In the genomic region with DNA sequence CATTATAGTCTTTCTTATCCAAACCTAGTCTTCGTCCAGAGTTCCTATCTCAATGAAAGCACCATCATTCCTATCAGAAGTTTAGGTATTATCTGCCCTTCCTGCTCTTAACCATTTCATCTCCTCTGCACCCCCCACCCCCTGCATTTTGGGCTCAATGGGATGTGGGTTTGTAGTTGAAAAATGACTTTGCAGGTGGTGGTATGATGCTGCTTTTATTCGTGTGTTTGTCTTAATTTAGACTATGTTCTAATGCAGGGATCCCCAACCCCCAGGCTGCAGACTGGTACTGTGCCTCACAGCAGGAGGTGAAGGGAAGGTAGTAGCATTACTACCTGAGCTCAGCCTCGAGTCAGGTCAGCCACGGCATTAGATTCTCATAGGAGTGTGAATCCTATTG, we compare ENCODE assay signal across 19 cellular contexts. TPM values are rescaled to one million over a fixed set of nuclear protein-coding genes. Genes with fewer than 3 reads are reported as not detected.
DNase-seq lines count a peak whose midpoint lies in the region; ATAC-seq and TF ChIP-seq lines count a peak whose summit lies in the region.
"Had no signal": no experiment of that assay in that cellular context is flagged by ENCODE, and none has a peak within 500 bp of the region (broad histone marks: within the 10 kb centered on the region; RNA-seq: fewer than 3 reads in every experiment).

No MANE protein-coding gene starts in this region.

- H3K79me2 ChIP-seq in DND-41 (ENCODE audit: insufficient read depth, low read length) (no peaks in the 10 kb centered on the region), OCI-LY1 (ENCODE audit: insufficient read depth, low read length) (no peaks in the 10 kb centered on the region)

- no peak overlapping the region; the same call in 1 of the 2 replicates for H2AFZ ChIP-seq in DND-41 (ENCODE audit: low read depth, low read length)
- H2AFZ ChIP-seq in OCI-LY1 (ENCODE audit: low read length): 0 out of 2 replicates have a peak overlapping the region, but pooled peaks have one; percentile 45

- H3K4me3 ChIP-seq in DND-41 (ENCODE audit: low read depth in 1 of 2, low read length in 2 of 2) (no peak overlapping the region), OCI-LY1 (ENCODE audit: low read depth, low read length, poor library complexity, severe bottlenecking) (no peak overlapping the region), esophagus squamous epithelium (no peak overlapping the region)

- H3F3A ChIP-seq in OCI-LY1 (ENCODE audit: insufficient read depth, low read length): no peaks in the 10 kb centered on the region

- H3K9me2 ChIP-seq in OCI-LY1 (ENCODE audit: low read depth, low read length): no peaks in the 10 kb centered on the region

- H3K9ac ChIP-seq in DND-41 (ENCODE audit: low read depth, low read length) (no peak overlapping the region), OCI-LY1 (ENCODE audit: low read length) (0 out of 2 replicates have a peak overlapping the region, but pooled peaks have one; percentile 1)

- peak; percentile 79 for ATAC-seq in DND-41 (ENCODE audit: insufficient read depth, low read depth)
- ATAC-seq in GM18519 (IDR thresholded peaks at IDR 0.05; ENCODE audit: low FRiP score, unreplicated experiment): peak; percentile 31
- ATAC-seq in HG02642 (IDR thresholded peaks at IDR 0.05; ENCODE audit: poor library complexity, unreplicated experiment): peak; percentile 45
- ATAC-seq in GM19467 (IDR thresholded peaks at IDR 0.05; ENCODE audit: unreplicated experiment): no peak
- ATAC-seq: HepG2, T-cell had no signal

- DNase-seq in DND-41 (peak; percentile 49), esophagus squamous epithelium (lab: John Stamatoyannopoulos, UW) (no peak), SIG-M5 (lab: John Stamatoyannopoulos, UW) (no peak)
- DNase-seq in stimulated activated CD4-positive, alpha-beta T cell treated with anti-CD3 and anti-CD28 coated beads, Interleukin-2, amount 100 ng/mL, for 48 hours: no peak
- DNase-seq: CD4-positive, CD25-positive, alpha-beta regulatory T cell; KG1; NCI-H1048; NCI-H1436 treated with DMSO at 0.1 percent for 48 hours; NCI-H2029 treated with DMSO at 0.1 percent for 48 hours; NCI-H2171 treated with DMSO at 0.1 percent for 48 hours; NCI-H446 treated with DMSO at 0.1 percent for 48 hours; NCI-H748 treated with DMSO at 0.1 percent for 48 hours; T-cell had no signal

- 66 to 75% methylated on average over 4 of the region's 4 CpGs for WGBS in esophagus squamous epithelium, 2 donors

- peaks cover 18% of the 10 kb centered on the region for H3K4me1 ChIP-seq in DND-41 (ENCODE audit: insufficient read depth, low read length)
- peaks cover 37% of the 10 kb centered on the region for H3K4me1 ChIP-seq in OCI-LY1 (ENCODE audit: insufficient read depth, low read length, severe bottlenecking)
- no peaks in the 10 kb centered on the region for H3K4me1 ChIP-seq in esophagus squamous epithelium

- peak overlapping the region; percentile 34 for H3K27ac ChIP-seq in DND-41 (ENCODE audit: low read length)
- peak overlapping the region; percentile 59 for H3K27ac ChIP-seq in OCI-LY1 (ENCODE audit: low read depth, low read length, poor library complexity, severe bottlenecking)
- H3K27ac ChIP-seq in esophagus squamous epithelium: no peak overlapping the region
- H3K27ac ChIP-seq: 22Rv1 had no signal

- H3K9me3 ChIP-seq in DND-41 (ENCODE audit: insufficient read depth, low read length, severe bottlenecking) (no peaks in the 10 kb centered on the region), OCI-LY1 (ENCODE audit: low read length) (no peaks in the 10 kb centered on the region), esophagus squamous epithelium (no peaks in the 10 kb centered on the region)

- no peaks in the 10 kb centered on the region for H4K20me1 ChIP-seq in DND-41 (ENCODE audit: insufficient read depth, low read length)
- H4K20me1 ChIP-seq in OCI-LY1 (ENCODE audit: insufficient read depth, low read length): no peaks in the 10 kb centered on the region

- intact Hi-C loops in esophagus squamous epithelium (cut with DNase I): no loop called here

- no peak for TF ChIP-seq POLR2A in esophagus squamous epithelium (IDR thresholded peaks at IDR 0.05)

- H3K27me3 ChIP-seq in DND-41 (ENCODE audit: insufficient read depth, low read length, poor library complexity): no peaks in the 10 kb centered on the region
- no peaks in the 10 kb centered on the region for H3K27me3 ChIP-seq in OCI-LY1 (ENCODE audit: insufficient read depth, low read length)
- no peaks in the 10 kb centered on the region for H3K27me3 ChIP-seq in esophagus squamous epithelium

- TF ChIP-seq CTCF in DND-41 (IDR thresholded peaks at IDR 0.05; ENCODE audit: borderline replicate concordance, extremely low read depth, low read length, poor library complexity, severe bottlenecking) (no peak), OCI-LY1 (IDR thresholded peaks at IDR 0.05; ENCODE audit: low read length) (no peak), esophagus squamous epithelium (IDR thresholded peaks at IDR 0.05) (no peak)

- H3K36me3 ChIP-seq in DND-41 (ENCODE audit: insufficient read depth, low read length): no peaks in the 10 kb centered on the region
- H3K36me3 ChIP-seq in OCI-LY1 (ENCODE audit: insufficient read depth, low read length): no peaks in the 10 kb centered on the region
- H3K36me3 ChIP-seq in esophagus squamous epithelium: no peaks in the 10 kb centered on the region

- H3K4me2 ChIP-seq in DND-41 (ENCODE audit: insufficient read depth, low read length): no peak overlapping the region
- H3K4me2 ChIP-seq in OCI-LY1 (ENCODE audit: low read length): peak overlapping the region; percentile 41

RNA-seq across cellular contexts. Expression of a gene that starts 49.4 kb away (rescaled TPM):
- total RNA-seq in esophagus squamous epithelium: 10 to 100 TPM in 2 of 4 donors, 1 to 10 TPM in 2; 5.8 to 25.7 (median 10.4) TPM

Comparison
In these comparisons a context has a peak if more than half of its experiments do, and no peak if none do; other contexts are left out.
1. H3K27ac ChIP-seq: peak in DND-41 (single experiment) and OCI-LY1 (single experiment); none in esophagus squamous epithelium (0 of 4).